In the genomic region with DNA sequence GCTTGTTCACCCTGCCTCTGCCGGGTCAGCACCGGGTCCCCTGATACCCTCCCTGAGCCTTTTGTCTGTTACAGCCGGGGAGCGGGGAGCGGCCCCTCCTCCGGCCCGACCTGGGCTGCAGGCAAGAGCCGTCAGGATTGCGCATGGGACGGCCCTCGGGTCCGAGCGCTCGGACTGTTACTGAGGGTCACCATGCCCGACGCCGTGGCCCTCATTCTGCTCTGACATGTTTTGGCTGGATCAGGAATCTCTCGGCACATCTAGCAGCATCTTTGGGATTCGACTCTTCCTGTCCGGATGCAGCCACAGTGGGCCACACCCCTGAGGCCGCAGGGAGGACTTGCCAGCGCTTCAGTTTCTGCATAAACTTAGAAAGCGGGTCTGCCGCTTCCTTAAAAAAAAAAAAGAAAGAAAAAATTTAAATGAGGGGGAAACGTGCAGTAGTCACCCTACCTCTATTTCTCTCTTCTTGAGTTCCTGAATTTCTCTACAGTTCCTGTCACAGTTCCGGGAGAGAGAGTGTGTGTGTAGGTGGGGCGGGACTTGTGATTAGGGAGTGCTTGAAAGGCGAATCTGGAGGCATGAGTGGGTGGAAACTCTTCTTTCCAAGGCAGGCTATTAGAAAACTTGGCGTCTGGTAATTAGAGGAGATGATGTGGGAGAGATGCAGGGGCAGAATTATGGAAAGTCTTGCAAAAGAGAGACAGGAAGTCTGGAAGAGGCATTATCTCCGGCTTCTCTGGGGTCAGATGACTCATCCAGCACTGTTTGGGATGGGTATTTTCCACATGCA, we compare ENCODE assay signal across 8 cellular contexts.
DNase-seq lines count a peak whose midpoint lies in the region; ATAC-seq lines count a peak whose summit lies in the region.

No MANE protein-coding gene starts in this region.

- H3K27ac ChIP-seq in cingulate gyrus (ENCODE audit: low read depth, low read length), result peak overlapping the region; percentile 83

- ATAC-seq in GM19324 (IDR thresholded peaks at IDR 0.05; ENCODE audit: low FRiP score, unreplicated experiment) (peak; percentile 4), HG03460 (IDR thresholded peaks at IDR 0.05; ENCODE audit: unreplicated experiment) (no peak)

- peak; percentile 71 for DNase-seq in AG20443 (ENCODE audit: low spot score)
- peak; percentile 58 for DNase-seq in NCI-H146 (lab: John Stamatoyannopoulos, UW)
- peak; percentile 62 for DNase-seq in UCSD-AML1 (lab: John Stamatoyannopoulos, UW; ENCODE audit: unreplicated experiment)
- DNase-seq in kidney glomerular epithelial cell (lab: John Stamatoyannopoulos, UW), result peak; percentile 91
- DNase-seq in stimulated activated CD4-positive, alpha-beta T cell treated with anti-CD3 and anti-CD28 coated beads, Interleukin-12 subunit alpha, Interleukin-12 subunit beta, amount 100 ng/mL, for 24 hours (ENCODE audit: low read depth in 2 of 2), result peak; percentile 6 to 25

Comparison
In these comparisons a context has a peak if more than half of its experiments do, and no peak if none do; other contexts are left out.
1. DNase-seq: peak in every context shown above with its lines; median percentile 91 in kidney glomerular epithelial cell; 71 in AG20443; 62 in UCSD-AML1; 58 in NCI-H146; 16 in stimulated activated CD4-positive, alpha-beta T cell treated with anti-CD3 and anti-CD28 coated beads, Interleukin-12 subunit alpha, Interleukin-12 subunit beta, amount 100 ng/mL, for 24 hours.